ENCODE assay signal across 1 cellular context in genomic region chr14:74313601-74314000, GRCh38.
TF ChIP-seq lines count a peak whose summit lies in the region.

No MANE protein-coding gene starts in this region.

TF ChIP-seq in HepG2, 621 proteins besides CTCF, POLR2A, EP300 and RAD21:
- TF ChIP-seq GMEB1 (CRISPR knock-in tag; IDR thresholded peaks at IDR 0.05; ENCODE audit: borderline replicate concordance) (no peak), RORA (CRISPR knock-in tag; IDR thresholded peaks at IDR 0.05) (no peak)
